Comparison of ENCODE assay signal across 15 cellular contexts in genomic region chr6:111789593-111789992, GRCh38.
DNase-seq lines count a peak whose midpoint lies in the region; ATAC-seq and TF ChIP-seq lines count a peak whose summit lies in the region.
"Had no signal": no experiment of that assay in that cellular context is flagged by ENCODE, and none has a peak within 500 bp of the region (broad histone marks: within the 10 kb centered on the region; RNA-seq: fewer than 3 reads in every experiment).

No MANE protein-coding gene starts in this region.

- H2AFZ ChIP-seq in neuronal stem cell (ENCODE audit: low read length) (no peak overlapping the region), OCI-LY7 (ENCODE audit: low read length) (no peak overlapping the region)

- ATAC-seq in Right ventricle myocardium superior (ENCODE audit: poor library complexity): peak; percentile 86
- peak; percentile 87 for ATAC-seq in aorta (ENCODE audit: low FRiP score)
- no peak for ATAC-seq in activated T-cell treated with anti-CD3 and anti-CD28 coated beads, Interleukin-2, amount 50 U/mL, for 4 hours
- ATAC-seq: stimulated activated effector memory CD8-positive, alpha-beta T cell treated with anti-CD3 and anti-CD28 coated beads, Interleukin-12 subunit alpha, Interleukin-12 subunit beta, amount 100 ng/mL, for 72 hours had no signal

- no peaks in the 10 kb centered on the region for H3K9me3 Mint-ChIP-seq in activated T-cell treated with anti-CD3 and anti-CD28 coated beads, Interleukin-2, amount 50 U/mL, for 4 hours
- H3K9me3 Mint-ChIP-seq in activated naive CD4-positive, alpha-beta T cell treated with anti-CD3 and anti-CD28 coated beads for 36 hours: no peaks in the 10 kb centered on the region
- H3K9me3 Mint-ChIP-seq: stimulated activated effector memory CD8-positive, alpha-beta T cell treated with anti-CD3 and anti-CD28 coated beads, Interleukin-12 subunit alpha, Interleukin-12 subunit beta, amount 100 ng/mL, for 72 hours had no signal

- no peaks in the 10 kb centered on the region for H3K27me3 ChIP-seq in neuronal stem cell (ENCODE audit: control insufficient read depth in 3 of 3, insufficient read depth in 3 of 3, low read depth in 1 of 3, low read length in 3 of 3)
- no peaks in the 10 kb centered on the region for H3K27me3 ChIP-seq in aorta (ENCODE audit: control insufficient read depth in 1 of 2, insufficient read depth in 2 of 2, low read length in 1 of 2)

- peaks cover 0 to 22% of the 10 kb centered on the region in 2 donors for H3K36me3 ChIP-seq in neuronal stem cell (replicated peaks in 1 of 2; ENCODE audit: control insufficient read depth in 2 of 2, insufficient read depth in 2 of 2, low read length in 2 of 2)
- peaks cover 0 to 3% of the 10 kb centered on the region in 2 donors for H3K36me3 ChIP-seq in aorta (ENCODE audit: control insufficient read depth in 1 of 2, insufficient read depth in 2 of 2, low read length in 1 of 2)
- no peaks in the 10 kb centered on the region for H3K36me3 ChIP-seq in OCI-LY7 (ENCODE audit: insufficient read depth, low read length)

- CTCF ChIA-PET in OCI-LY7 (lab: Charles Lee; ENCODE audit: unreplicated experiment): no interaction called here
- CTCF ChIA-PET in activated naive CD4-positive, alpha-beta T cell treated with anti-CD3 and anti-CD28 coated beads for 36 hours (lab: Charles Lee): interaction anchor here (0.7 to 2.4 kb wide), 5 partner anchors 10 to 133 kb away, joined by 3 to 5 read pairs (median 4); no protein-coding TSS in a partner anchor

- H3K27ac Mint-ChIP-seq in activated naive CD4-positive, alpha-beta T cell treated with anti-CD3 and anti-CD28 coated beads for 36 hours: no peak overlapping the region
- H3K27ac Mint-ChIP-seq: stimulated activated effector memory CD8-positive, alpha-beta T cell treated with anti-CD3 and anti-CD28 coated beads, Interleukin-12 subunit alpha, Interleukin-12 subunit beta, amount 100 ng/mL, for 72 hours had no signal

- H3K4me3 Mint-ChIP-seq in activated T-cell treated with anti-CD3 and anti-CD28 coated beads, Interleukin-2, amount 50 U/mL, for 4 hours: no peak overlapping the region
- H3K4me3 Mint-ChIP-seq in activated naive CD4-positive, alpha-beta T cell treated with anti-CD3 and anti-CD28 coated beads for 36 hours: no peak overlapping the region
- H3K4me3 Mint-ChIP-seq: activated T-helper 1 cell treated with anti-CD3 and anti-CD28 coated beads, Interleukin-12 subunit alpha, Interleukin-12 subunit beta, Interleukin-2, Interleukin-4 antibody, amounts not matched to agents 30 ng/mL and 10 ng/mL and 1 ng/mL, durations not matched to agents 14 hours and 24 hours and 36 hours; stimulated activated effector memory CD8-positive, alpha-beta T cell treated with anti-CD3 and anti-CD28 coated beads, Interleukin-12 subunit alpha, Interleukin-12 subunit beta, amount 100 ng/mL, for 72 hours had no signal

- no peaks in the 10 kb centered on the region for H3K9me2 ChIP-seq in OCI-LY7 (ENCODE audit: insufficient read depth, low read length)

- POLR2A ChIA-PET in OCI-LY7 (lab: Charles Lee): interaction anchor here (0.8 kb wide), 1 partner anchor 56 kb away, joined by 3 read pairs; no protein-coding TSS in a partner anchor

- no peaks in the 10 kb centered on the region for H3K79me2 ChIP-seq in OCI-LY7 (ENCODE audit: insufficient read depth, low read depth, low read length)

- no peak overlapping the region for H2BK120ac ChIP-seq in neuronal stem cell (ENCODE audit: low read depth, low read length)

- peak overlapping the region; percentile 39 for H3K27ac ChIP-seq in neuronal stem cell (replicated peaks; ENCODE audit: low read length)
- no peak overlapping the region for H3K27ac ChIP-seq in aorta (ENCODE audit: low read depth in 1 of 2, low read length in 2 of 2)
- H3K27ac ChIP-seq in OCI-LY7 (ENCODE audit: low read depth, low read length, poor library complexity, severe bottlenecking): no peak overlapping the region

- DNase-seq in Right ventricle myocardium superior (peak; percentile 62), cardiac septum (ENCODE audit: low spot score) (no peak), foreskin fibroblast (peak; percentile 54 to 71), neuronal stem cell (ENCODE audit: low spot score) (no peak), aorta (peak in 1 of 2 donors; percentile 53), OCI-LY7 (ENCODE audit: low spot score) (no peak)
- no peak for DNase-seq in activated T-cell treated with anti-CD3 and anti-CD28 coated beads, Interleukin-2, amount 50 U/mL, for 4 hours
- no peak for DNase-seq in activated naive CD4-positive, alpha-beta T cell treated with anti-CD3 and anti-CD28 coated beads for 36 hours
- DNase-seq: COR-L47; GDM1; NCI-H2171; NK-92 treated with Interleukin-12 subunit alpha and Interleukin-12 subunit beta, amount 100 ng/mL, for 24 hours; SHP77 treated with DMSO at 0.1 percent for 48 hours had no signal

- H3K27me3 Mint-ChIP-seq in activated T-cell treated with anti-CD3 and anti-CD28 coated beads, Interleukin-2, amount 50 U/mL, for 4 hours (ENCODE audit: low read depth): no peaks in the 10 kb centered on the region
- no peaks in the 10 kb centered on the region for H3K27me3 Mint-ChIP-seq in activated naive CD4-positive, alpha-beta T cell treated with anti-CD3 and anti-CD28 coated beads for 36 hours (ENCODE audit: low read depth)

- peaks cover 31 to 33% of the 10 kb centered on the region in 2 donors for H3K4me1 ChIP-seq in neuronal stem cell (ENCODE audit: control insufficient read depth in 2 of 2, insufficient read depth in 1 of 2, low read depth in 1 of 2, low read length in 2 of 2)
- no peaks in the 10 kb centered on the region for H3K4me1 ChIP-seq in aorta (ENCODE audit: control insufficient read depth in 1 of 2, insufficient read depth in 2 of 2, low read length in 2 of 2)
- H3K4me1 ChIP-seq in OCI-LY7 (ENCODE audit: insufficient read depth, low read length, poor library complexity, severe bottlenecking): no peaks in the 10 kb centered on the region

- no peak overlapping the region for H3K18ac ChIP-seq in neuronal stem cell (ENCODE audit: low read length)

- peaks cover 58% of the 10 kb centered on the region for H3K4me1 Mint-ChIP-seq in activated T-cell treated with anti-CD3 and anti-CD28 coated beads, Interleukin-2, amount 50 U/mL, for 4 hours (ENCODE audit: low read depth)
- peaks cover 57% of the 10 kb centered on the region for H3K4me1 Mint-ChIP-seq in activated naive CD4-positive, alpha-beta T cell treated with anti-CD3 and anti-CD28 coated beads for 36 hours (ENCODE audit: low read depth)

- H2BK5ac ChIP-seq in neuronal stem cell (ENCODE audit: low read length): no peak overlapping the region

- no peak overlapping the region for H2BK15ac ChIP-seq in neuronal stem cell (ENCODE audit: low read length)

- H3K14ac ChIP-seq in neuronal stem cell (ENCODE audit: low read length): no peak overlapping the region

- no peak overlapping the region for H3K4me3 ChIP-seq in foreskin fibroblast (ENCODE audit: low read depth in 1 of 2, low read length in 2 of 2)
- H3K4me3 ChIP-seq in neuronal stem cell (ENCODE audit: low read length in 2 of 2): no peak overlapping the region
- H3K4me3 ChIP-seq in aorta (ENCODE audit: low read length in 2 of 2): no peak overlapping the region
- H3K4me3 ChIP-seq in OCI-LY7 (ENCODE audit: low read depth, low read length, poor library complexity, severe bottlenecking): no peak overlapping the region

- no peaks in the 10 kb centered on the region for H4K20me1 ChIP-seq in OCI-LY7 (ENCODE audit: insufficient read depth, low read length)

- H3K4ac ChIP-seq in neuronal stem cell (ENCODE audit: low read length): no peak overlapping the region

- H4K8ac ChIP-seq in neuronal stem cell (ENCODE audit: low read depth, low read length): no peak overlapping the region

- no peak overlapping the region for H3K23ac ChIP-seq in neuronal stem cell (ENCODE audit: low read depth, low read length, poor library complexity)

- no peak overlapping the region for H4K91ac ChIP-seq in neuronal stem cell (ENCODE audit: low read depth, low read length, poor library complexity)

- no CpG with 5 or more reads among the region's 4 CpGs for WGBS in neuronal stem cell (ENCODE audit: extremely low coverage in 2 of 2, insufficient read length in 2 of 2, insufficient replicate concordance in 1 of 2), 2 donors
- 28 to 36% methylated on average over 4 of the region's 4 CpGs for WGBS in aorta, 2 donors

- H3K4me2 ChIP-seq in neuronal stem cell (ENCODE audit: insufficient read depth, low read length, poor library complexity, severe bottlenecking) (no peak overlapping the region), OCI-LY7 (ENCODE audit: low read length) (no peak overlapping the region)

- no peaks in the 10 kb centered on the region for H3K9me3 ChIP-seq in neuronal stem cell (replicated peaks in 1 of 2; ENCODE audit: control insufficient read depth in 2 of 2, insufficient read depth in 1 of 2, low read depth in 1 of 2, low read length in 2 of 2)
- no peaks in the 10 kb centered on the region for H3K9me3 ChIP-seq in aorta (ENCODE audit: control insufficient read depth, low read length)
- H3K9me3 ChIP-seq in OCI-LY7 (ENCODE audit: low read length): no peaks in the 10 kb centered on the region

- BruUV-seq in OCI-LY7 (replicated peaks; lab: Mats Ljungman, UMichigan): no TSS peak

- TF ChIP-seq CTCF in foreskin fibroblast (IDR thresholded peaks at IDR 0.05; ENCODE audit: low read depth, low read length): no peak
- no peak for TF ChIP-seq CTCF in OCI-LY7 (conservative IDR thresholded peaks at IDR 0.05; ENCODE audit: low read length)

- H3K9ac ChIP-seq in neuronal stem cell (ENCODE audit: low read depth, low read length, poor library complexity): no peak overlapping the region

- H3K79me1 ChIP-seq in neuronal stem cell (ENCODE audit: low read depth, low read length): no peaks in the 10 kb centered on the region

- peaks cover 38% of the 10 kb centered on the region for H3K36me3 Mint-ChIP-seq in activated T-cell treated with anti-CD3 and anti-CD28 coated beads, Interleukin-2, amount 50 U/mL, for 4 hours (ENCODE audit: insufficient read depth)
- peaks cover 15% of the 10 kb centered on the region for H3K36me3 Mint-ChIP-seq in activated naive CD4-positive, alpha-beta T cell treated with anti-CD3 and anti-CD28 coated beads for 36 hours (ENCODE audit: low read depth)

- H2BK12ac ChIP-seq in neuronal stem cell (ENCODE audit: low read length): no peak overlapping the region

- no peak overlapping the region for H2AK5ac ChIP-seq in neuronal stem cell (ENCODE audit: low read depth, low read length)

- intact Hi-C loops in Right ventricle myocardium superior (cut with DNase I): no loop called here
- intact Hi-C loops in cardiac septum (cut with DNase I): loop anchor here (5.0 kb wide), 1 partner anchor 38 kb away; no protein-coding TSS in a partner anchor
- intact Hi-C loops in aorta (cut with DNase I): no loop called here
- intact Hi-C loops in OCI-LY7 (cut with micrococcal nuclease; ENCODE audit: unreplicated experiment): no loop called here
- intact Hi-C loops in activated naive CD4-positive, alpha-beta T cell treated with anti-CD3 and anti-CD28 coated beads for 36 hours (cut with micrococcal nuclease): no loop called here

Comparison
In these comparisons a context has a peak if more than half of its experiments do, and no peak if none do; other contexts are left out.
1. DNase-seq: peak in Right ventricle myocardium superior (single experiment) and foreskin fibroblast (2 of 2); none in cardiac septum (single experiment), neuronal stem cell (single experiment), OCI-LY7 (single experiment), activated T-cell treated with anti-CD3 and anti-CD28 coated beads, Interleukin-2, amount 50 U/mL, for 4 hours (single experiment) and activated naive CD4-positive, alpha-beta T cell treated with anti-CD3 and anti-CD28 coated beads for 36 hours (single experiment).
2. ATAC-seq: peak in Right ventricle myocardium superior (single experiment) and aorta (single experiment); none in activated T-cell treated with anti-CD3 and anti-CD28 coated beads, Interleukin-2, amount 50 U/mL, for 4 hours (0 of 2).